Comparison of ENCODE assay signal across 8 cellular contexts in genomic region chr21:25734654-25735220, GRCh38. TPM values are rescaled to one million over a fixed set of nuclear protein-coding genes. Genes with fewer than 3 reads are reported as not detected.
DNase-seq lines count a peak whose midpoint lies in the region; FAIRE-seq and TF ChIP-seq lines count a peak whose summit lies in the region.

Gene ATP5PF, minus strand, starts transcription at chr21:25734904. Its CDS starts 5,110 bp downstream, at chr21:25729794.
Gene GABPA, plus strand, starts transcription at chr21:25734972. Its CDS starts 6,627 bp downstream, at chr21:25741599.

- H3K9ac ChIP-seq in neuronal stem cell (ENCODE audit: low read depth, low read length, poor library complexity), result peak within 1 kb of the TSS; percentile 97

- peaks cover 0 to 28% of the 10 kb centered on the region in 2 donors for H3K36me3 ChIP-seq in neuronal stem cell (replicated peaks in 1 of 2; ENCODE audit: control insufficient read depth in 2 of 2, insufficient read depth in 2 of 2, low read length in 2 of 2)

- H2AFZ ChIP-seq in neuronal stem cell (ENCODE audit: low read length), result peak within 1 kb of the TSS; percentile 89

- POLR2A ChIA-PET in HEK293T (lab: Yijun Ruan, JAX), result interaction anchor here (0.6 to 1.8 kb wide), 4 partner anchors 9 to 126 kb away, joined by 3 to 8 read pairs (median 5); no protein-coding TSS in a partner anchor

- in situ Hi-C loops in SK-MEL-5 (cut with HindIII; ENCODE audit: low pct_unique_long_range_greater_than_20kb, low sequenced_read_pairs), result no loop called here

- H3K4me1 ChIP-seq in neuronal stem cell (ENCODE audit: control insufficient read depth in 2 of 2, insufficient read depth in 1 of 2, low read depth in 1 of 2, low read length in 2 of 2), result peaks cover 1 to 4% of the 10 kb centered on the region in 2 donors

- H2BK120ac ChIP-seq in neuronal stem cell (ENCODE audit: low read depth, low read length), result no peak within 1 kb of the TSS

- WGBS in neuronal stem cell (ENCODE audit: extremely low coverage in 2 of 2, insufficient read length in 2 of 2, insufficient replicate concordance in 1 of 2), 2 donors, result no CpG with 5 or more reads among the region's 33 CpGs

- H2BK15ac ChIP-seq in neuronal stem cell (ENCODE audit: low read length), result peak within 1 kb of the TSS; percentile 73

- H3K14ac ChIP-seq in neuronal stem cell (ENCODE audit: low read length), result peak within 1 kb of the TSS; percentile 89

- H2AK5ac ChIP-seq in neuronal stem cell (ENCODE audit: low read depth, low read length), result peak within 1 kb of the TSS; percentile 65

- H3K9me3 ChIP-seq in neuronal stem cell (replicated peaks in 1 of 2; ENCODE audit: control insufficient read depth in 2 of 2, insufficient read depth in 1 of 2, low read depth in 1 of 2, low read length in 2 of 2), result no peaks in the 10 kb centered on the region

- peak within 1 kb of the TSS; percentile 97 for H2BK5ac ChIP-seq in neuronal stem cell (ENCODE audit: low read length)

- H3K18ac ChIP-seq in neuronal stem cell (ENCODE audit: low read length), result peak within 1 kb of the TSS; percentile 99

- peak; percentile 99 for DNase-seq in GF-D8 (lab: John Stamatoyannopoulos, UW)
- peak; percentile 94 for DNase-seq in HEK293T (ENCODE audit: extremely low spot score)
- peak; percentile 98 for DNase-seq in MV-4-11 (lab: John Stamatoyannopoulos, UW)
- peak; percentile 98 for DNase-seq in SK-MEL-5 (ENCODE audit: low read depth, low spot score)
- DNase-seq in activated naive CD4-positive, alpha-beta T cell treated with Interleukin-2 at 50 U/mL for 16 hours, result peak; percentile 99
- DNase-seq in frontal cortex (ENCODE audit: low spot score in 2 of 2), result peak; percentile 83 to 86
- DNase-seq in neuronal stem cell (ENCODE audit: low spot score), result peak; percentile 97

- H3K4me2 ChIP-seq in neuronal stem cell (ENCODE audit: insufficient read depth, low read length, poor library complexity, severe bottlenecking), result peak within 1 kb of the TSS; percentile 60

- H3K27ac ChIP-seq in neuronal stem cell (replicated peaks; ENCODE audit: low read length), result peak within 1 kb of the TSS; percentile 96

- peak within 1 kb of the TSS; percentile 43 for H3K23ac ChIP-seq in neuronal stem cell (ENCODE audit: low read depth, low read length, poor library complexity)

- FAIRE-seq in frontal cortex (lab: Jason Lieb, UNC), result no peak

- H3K79me1 ChIP-seq in neuronal stem cell (ENCODE audit: low read depth, low read length), result peaks cover 4% of the 10 kb centered on the region

- TF ChIP-seq CTCF in subcutaneous adipose tissue (IDR thresholded peaks at IDR 0.05; ENCODE audit: low read depth), result no peak

- H3K4ac ChIP-seq in neuronal stem cell (ENCODE audit: low read length), result no peak within 1 kb of the TSS

- no peak within 1 kb of the TSS for H4K91ac ChIP-seq in neuronal stem cell (ENCODE audit: low read depth, low read length, poor library complexity)

- H3K4me3 ChIP-seq in neuronal stem cell (ENCODE audit: low read length in 2 of 2), result peak within 1 kb of the TSS; percentile 76 to 87

- peak within 1 kb of the TSS; percentile 24 for H4K8ac ChIP-seq in neuronal stem cell (ENCODE audit: low read depth, low read length)

- no peak within 1 kb of the TSS for H2BK12ac ChIP-seq in neuronal stem cell (ENCODE audit: low read length)

- CTCF ChIA-PET in HEK293T (lab: Yijun Ruan, JAX), result no interaction called here

- no peaks in the 10 kb centered on the region for H3K27me3 ChIP-seq in neuronal stem cell (ENCODE audit: control insufficient read depth in 3 of 3, insufficient read depth in 3 of 3, low read depth in 1 of 3, low read length in 3 of 3)

TF ChIP-seq in HEK293T, 16 proteins besides CTCF, POLR2A, EP300 and RAD21:
- peak; percentile 78; the same call in 1 of the 2 replicates for TF ChIP-seq CTBP1 (IDR thresholded peaks at IDR 0.05; ENCODE audit: borderline replicate concordance)
- no peak for TF ChIP-seq FOXM1 (IDR thresholded peaks at IDR 0.05; ENCODE audit: borderline replicate concordance)
- peak; percentile 86 for TF ChIP-seq ELF4 (IDR thresholded peaks at IDR 0.05)
- peak; percentile 91; the same call in 1 of the 2 replicates for TF ChIP-seq NFRKB (IDR thresholded peaks at IDR 0.05)
- no peak for TF ChIP-seq BHLHE40 (IDR thresholded peaks at IDR 0.05; ENCODE audit: borderline replicate concordance)
- TF ChIP-seq, protein P1, sequence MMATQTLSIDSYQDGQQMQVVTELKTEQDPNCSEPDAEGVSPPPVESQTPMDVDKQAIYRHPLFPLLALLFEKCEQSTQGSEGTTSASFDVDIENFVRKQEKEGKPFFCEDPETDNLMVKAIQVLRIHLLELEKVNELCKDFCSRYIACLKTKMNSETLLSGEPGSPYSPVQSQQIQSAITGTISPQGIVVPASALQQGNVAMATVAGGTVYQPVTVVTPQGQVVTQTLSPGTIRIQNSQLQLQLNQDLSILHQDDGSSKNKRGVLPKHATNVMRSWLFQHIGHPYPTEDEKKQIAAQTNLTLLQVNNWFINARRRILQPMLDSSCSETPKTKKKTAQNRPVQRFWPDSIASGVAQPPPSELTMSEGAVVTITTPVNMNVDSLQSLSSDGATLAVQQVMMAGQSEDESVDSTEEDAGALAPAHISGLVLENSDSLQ (IDR thresholded peaks at IDR 0.05), result peak; percentile 71

RNA-seq across cellular contexts. Expression of gene ATP5PF, which starts in this region (rescaled TPM):
- 135 and 167 TPM in 2 replicates for total RNA-seq in SK-MEL-5 (2014; rRNA removed; shearing (Covaris generic))
- 221 and 300 TPM in 2 replicates for polyA plus RNA-seq in SK-MEL-5 (2015; cell fraction: cytosol; rRNA removed)
- 12.6 and 32.9 TPM in 2 replicates for polyA plus RNA-seq in SK-MEL-5 (2015; cell fraction: nucleus; rRNA removed)
- total RNA-seq in frontal cortex, result 57.9 TPM
- 310 TPM for polyA plus RNA-seq in neuronal stem cell (2013, experiment 1 of 2)
- 301 TPM for polyA plus RNA-seq in neuronal stem cell (2013, experiment 2 of 2)
- total RNA-seq in subcutaneous adipose tissue, result 100 to 1,000 TPM; 103 to 310 (median 116) TPM

RNA-seq across cellular contexts. Expression of gene GABPA, which starts in this region (rescaled TPM):
- 17.4 and 17.8 TPM in 2 replicates for total RNA-seq in SK-MEL-5 (2014; rRNA removed; shearing (Covaris generic))
- 12.4 and 14.9 TPM in 2 replicates for polyA plus RNA-seq in SK-MEL-5 (2015; cell fraction: cytosol; rRNA removed)
- 28.7 and 28.9 TPM in 2 replicates for polyA plus RNA-seq in SK-MEL-5 (2015; cell fraction: nucleus; rRNA removed)
- 42.8 TPM for total RNA-seq in frontal cortex
- 21.8 TPM for polyA plus RNA-seq in neuronal stem cell (2013, experiment 1 of 2)
- polyA plus RNA-seq in neuronal stem cell (2013, experiment 2 of 2), result 22.5 TPM
- total RNA-seq in subcutaneous adipose tissue, result 10 to 100 TPM; 25.8 to 39.9 (median 27.5) TPM

Comparison
In these comparisons a context has a peak if more than half of its experiments do, and no peak if none do; other contexts are left out.
1. Peak in every context shown above with its lines: DNase-seq, H3K4me3 ChIP-seq and H3K27ac ChIP-seq.